In the genomic region with DNA sequence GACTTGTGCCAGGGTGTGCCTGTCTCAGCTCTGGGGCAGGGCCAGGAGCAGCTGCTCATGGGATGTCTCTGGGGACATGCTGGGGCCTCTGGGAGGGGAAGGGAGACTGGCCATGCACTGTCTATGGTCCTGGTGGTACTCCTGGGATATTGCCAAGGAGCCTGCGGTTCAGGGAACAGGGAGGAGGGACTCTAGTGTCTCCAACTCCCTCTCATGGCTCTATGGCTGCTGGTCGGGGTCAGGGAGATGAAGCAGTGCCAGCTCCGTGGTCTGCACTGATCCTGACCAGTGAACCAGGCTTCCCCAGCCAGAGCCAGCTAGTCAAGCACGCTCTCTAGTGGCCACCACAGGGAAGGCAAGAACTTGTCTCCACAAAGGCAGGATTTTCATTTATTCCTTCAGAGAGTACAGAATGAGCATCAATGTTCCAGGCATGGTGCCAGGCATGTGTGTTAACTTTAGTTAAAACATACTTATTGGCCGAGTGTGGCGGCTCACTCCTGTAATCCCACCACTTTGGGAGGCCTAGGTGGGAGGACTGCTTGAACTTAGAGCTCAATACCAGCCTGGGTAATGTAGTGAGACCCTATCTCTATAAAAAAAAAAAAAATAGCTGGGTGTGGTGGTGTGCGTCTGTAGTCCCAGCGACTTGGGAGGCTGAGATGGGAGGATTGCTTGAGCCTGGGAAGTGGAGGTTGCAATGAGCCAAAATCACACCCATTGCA, we compare ENCODE assay signal across 8 cellular contexts. TPM values are rescaled to one million over a fixed set of nuclear protein-coding genes. Genes with fewer than 3 reads are reported as not detected.
A peak's percentile ranks its signal among the peaks of the same experiment; 100 is the strongest.
DNase-seq lines count a peak whose midpoint lies in the region; ATAC-seq and TF ChIP-seq lines count a peak whose summit lies in the region.

No MANE protein-coding gene starts in this region.

- H3K4me1 Mint-ChIP-seq in central memory CD8-positive, alpha-beta T cell: peaks cover 5% of the 10 kb centered on the region

- no peak overlapping the region for H3K27ac Mint-ChIP-seq in central memory CD8-positive, alpha-beta T cell (ENCODE audit: low read depth)

- H3K36me3 Mint-ChIP-seq in central memory CD8-positive, alpha-beta T cell (ENCODE audit: insufficient read depth): no peaks in the 10 kb centered on the region

- H3K4me1 ChIP-seq in BE2C: peaks cover 17% of the 10 kb centered on the region

- TF ChIP-seq CTCF in BE2C (IDR thresholded peaks at IDR 0.05; ENCODE audit: low read depth, low read length): peak; percentile 87

- no peaks in the 10 kb centered on the region for H3K36me3 ChIP-seq in BE2C

- H3K4me3 ChIP-seq in BE2C (ENCODE audit: low read depth, low read length): no peak overlapping the region

- DNase-seq in BE2C (peak; percentile 86), HCEC 1CT (peak; percentile 81), NCI-H460 (ENCODE audit: extremely low read depth, low read depth) (peak; percentile 81), kidney tubule cell (ENCODE audit: low spot score) (peak; percentile 76)
- DNase-seq in activated CD4-positive, CD25-positive, alpha-beta regulatory T cell (lab: John Stamatoyannopoulos, UW): peak; percentile 17 to 42 (median 34)
- no peak for DNase-seq in central memory CD8-positive, alpha-beta T cell (ENCODE audit: low spot score in 2 of 2)
- DNase-seq in stimulated activated CD4-positive, alpha-beta T cell treated with anti-CD3 and anti-CD28 coated beads, Interleukin-2, amount 100 ng/mL, for 48 hours: peak; percentile 56 to 57

- H3K27me3 Mint-ChIP-seq in central memory CD8-positive, alpha-beta T cell: no peaks in the 10 kb centered on the region

- no peaks in the 10 kb centered on the region for H3K9me3 Mint-ChIP-seq in central memory CD8-positive, alpha-beta T cell

- H3K9me3 ChIP-seq in BE2C: no peaks in the 10 kb centered on the region

- H3K4me3 Mint-ChIP-seq in central memory CD8-positive, alpha-beta T cell: no peak overlapping the region

- H3K27me3 ChIP-seq in BE2C: no peaks in the 10 kb centered on the region

- ATAC-seq in central memory CD8-positive, alpha-beta T cell (replicated peaks; ENCODE audit: extremely low read depth, poor library complexity, severe bottlenecking): peak; percentile 65
- ATAC-seq in GM19324 (IDR thresholded peaks at IDR 0.05; ENCODE audit: low FRiP score, unreplicated experiment): no peak

RNA-seq across cellular contexts. Expression of a gene that starts 2.5 kb away (rescaled TPM):
- 1.5 TPM for polyA plus RNA-seq in BE2C (2012; ENCODE audit: insufficient read depth, insufficient read length, low read depth)
- total RNA-seq in NCI-H460 (2014; rRNA removed; shearing (Covaris generic)): 10.7 and 11.0 TPM in 2 replicates
- polyA plus RNA-seq in NCI-H460 (2014; cell fraction: nucleus; rRNA removed): 5.8 and 11.2 TPM in 2 replicates

RNA-seq across cellular contexts. Expression of a gene that starts 19.8 kb away (rescaled TPM):
- 1,702 TPM for polyA plus RNA-seq in BE2C (2012; ENCODE audit: insufficient read depth, insufficient read length, low read depth)
- total RNA-seq in NCI-H460 (2014; rRNA removed; shearing (Covaris generic)): 2,410 TPM in 2 replicates
- 379 and 409 TPM in 2 replicates for polyA plus RNA-seq in NCI-H460 (2014; cell fraction: nucleus; rRNA removed)

RNA-seq across cellular contexts. Expression of a gene that starts 30.3 kb away (rescaled TPM):
- polyA plus RNA-seq in BE2C (2012; ENCODE audit: insufficient read depth, insufficient read length, low read depth): 42.9 TPM
- total RNA-seq in NCI-H460 (2014; rRNA removed; shearing (Covaris generic)): 3.2 and 4.6 TPM in 2 replicates
- polyA plus RNA-seq in NCI-H460 (2014; cell fraction: nucleus; rRNA removed): 4.0 and 8.2 TPM in 2 replicates

RNA-seq across cellular contexts. Expression of a gene that starts 56.3 kb away (rescaled TPM):
- 21.4 TPM for polyA plus RNA-seq in BE2C (2012; ENCODE audit: insufficient read depth, insufficient read length, low read depth)
- 16.8 and 27.7 TPM in 2 replicates for total RNA-seq in NCI-H460 (2014; rRNA removed; shearing (Covaris generic))
- polyA plus RNA-seq in NCI-H460 (2014; cell fraction: nucleus; rRNA removed): 77.1 and 98.0 TPM in 2 replicates

Comparison
In these comparisons a context has a peak if more than half of its experiments do, and no peak if none do; other contexts are left out.
1. DNase-seq: peak in BE2C (single experiment), HCEC 1CT (single experiment), NCI-H460 (single experiment), activated CD4-positive, CD25-positive, alpha-beta regulatory T cell (4 of 4), kidney tubule cell (single experiment) and stimulated activated CD4-positive, alpha-beta T cell treated with anti-CD3 and anti-CD28 coated beads, Interleukin-2, amount 100 ng/mL, for 48 hours (2 of 2); none in central memory CD8-positive, alpha-beta T cell (0 of 2).